8 cellular contexts compared by ENCODE assay signal in the genomic region with DNA sequence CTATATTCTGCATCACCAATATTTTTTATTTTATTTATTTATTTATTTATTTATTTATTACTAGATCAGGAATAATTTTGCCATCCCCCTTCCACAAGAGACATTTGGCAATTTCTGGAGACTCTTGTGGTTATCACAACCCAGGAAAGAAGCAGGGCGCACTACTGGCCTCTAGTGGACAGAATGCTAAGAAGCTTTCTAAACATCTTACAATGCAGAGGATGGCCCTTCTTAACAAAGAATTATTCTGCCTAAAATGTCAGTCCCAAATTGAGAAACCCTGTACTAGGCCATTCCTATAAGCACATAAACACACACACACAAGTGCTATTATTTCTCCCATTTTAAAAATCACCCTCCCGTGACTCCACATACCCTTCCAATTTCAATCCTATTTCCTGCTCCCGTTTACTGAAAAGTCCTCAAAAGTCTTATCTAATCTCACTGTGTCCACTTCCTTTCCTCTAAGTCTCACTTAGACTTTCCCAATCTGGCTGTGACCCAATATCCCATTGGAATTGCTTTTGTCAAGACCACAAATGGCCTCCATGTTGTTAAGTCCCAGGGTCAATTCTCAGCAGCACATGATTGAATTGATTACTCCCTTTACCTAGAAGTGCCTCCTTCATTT. TPM values are rescaled to one million over a fixed set of nuclear protein-coding genes. Genes with fewer than 3 reads are reported as not detected.
A peak's percentile ranks its signal among the peaks of the same experiment; 100 is the strongest.
DNase-seq lines count a peak whose midpoint lies in the region; ATAC-seq and TF ChIP-seq lines count a peak whose summit lies in the region.

No MANE protein-coding gene starts in this region.

- no peaks in the 10 kb centered on the region for H3K36me3 Mint-ChIP-seq in activated naive CD4-positive, alpha-beta T cell treated with anti-CD3 and anti-CD28 coated beads, Interleukin-2, amount 50 U/mL, for 72 hours

- H3K9me2 ChIP-seq in DOHH2 (replicated peaks; ENCODE audit: control insufficient read depth, low read length), result no peaks in the 10 kb centered on the region

- in situ Hi-C loops in KBM-7 (cut with MboI; ENCODE audit: low pct_unique_long_range_greater_than_20kb, low sequenced_read_pairs), result no loop called here

- H3K79me2 ChIP-seq in DOHH2 (ENCODE audit: control insufficient read depth, low read length), result no peaks in the 10 kb centered on the region

- H3K36me3 ChIP-seq in DOHH2 (ENCODE audit: control insufficient read depth, low read length) (no peaks in the 10 kb centered on the region), heart left ventricle (no peaks in the 10 kb centered on the region)

- TF ChIP-seq POLR2A in heart left ventricle (IDR thresholded peaks at IDR 0.05), result no peak

- H3K27ac ChIP-seq in DOHH2 (ENCODE audit: low read depth, low read length), result no peak overlapping the region
- no peak overlapping the region for H3K27ac ChIP-seq in heart left ventricle

- WGBS in heart left ventricle, 4 donors, result 23 to 31% (median 29%) methylated on average over 3 of the region's 3 CpGs

- H3K27me3 ChIP-seq in DOHH2 (ENCODE audit: control insufficient read depth, low read length) (peaks cover 16% of the 10 kb centered on the region), heart left ventricle (no peaks in the 10 kb centered on the region)

- TF ChIP-seq CTCF in DOHH2 (IDR thresholded peaks at IDR 0.05; ENCODE audit: low read depth, low read length, poor library complexity, severe bottlenecking), result peak; percentile 77
- peak; percentile 68 to 93 (median 84) for TF ChIP-seq CTCF in heart left ventricle (IDR thresholded peaks at IDR 0.05)

- intact Hi-C loops in heart left ventricle (cut with DNase I), result loop anchor here in 8 of 10 donors (2.0 to 10.0 kb wide), 6 partner anchors 102 to 418 kb away; no protein-coding TSS in a partner anchor

- 0 out of 2 replicates have a peak, but pooled peaks cover 3% of the 10 kb centered on the region for H4K20me1 ChIP-seq in DOHH2 (ENCODE audit: control insufficient read depth, insufficient read depth, low read depth, low read length)

- ATAC-seq in activated naive CD4-positive, alpha-beta T cell treated with anti-CD3 and anti-CD28 coated beads, Interleukin-2, amount 50 U/mL, for 72 hours, result peak; percentile 28 to 52
- ATAC-seq in heart left ventricle, result peak in 3 of 4 donors; percentile 30 to 69 (median 61)
- ATAC-seq in GM21529 (IDR thresholded peaks at IDR 0.05; ENCODE audit: unreplicated experiment), result no peak
- ATAC-seq in HG03432 (IDR thresholded peaks at IDR 0.05; ENCODE audit: unreplicated experiment), result no peak

- no peak overlapping the region for H3K27ac Mint-ChIP-seq in activated naive CD4-positive, alpha-beta T cell treated with anti-CD3 and anti-CD28 coated beads, Interleukin-2, amount 50 U/mL, for 72 hours

- H3K4me1 ChIP-seq in DOHH2 (ENCODE audit: control insufficient read depth, low read length) (no peaks in the 10 kb centered on the region), heart left ventricle (no peaks in the 10 kb centered on the region)

- H3K9me3 ChIP-seq in DOHH2 (ENCODE audit: control insufficient read depth, insufficient read depth, low read length) (no peaks in the 10 kb centered on the region), heart left ventricle (no peaks in the 10 kb centered on the region)

- no peaks in the 10 kb centered on the region for H3K9me3 Mint-ChIP-seq in activated naive CD4-positive, alpha-beta T cell treated with anti-CD3 and anti-CD28 coated beads, Interleukin-2, amount 50 U/mL, for 72 hours

- DNase-seq in KBM-7, result peak; percentile 69
- DNase-seq in SHP77 treated with DMSO at 0.1 percent for 48 hours (lab: John Stamatoyannopoulos, UW), result peak; percentile 21
- DNase-seq in activated naive CD4-positive, alpha-beta T cell treated with anti-CD3 and anti-CD28 coated beads, Interleukin-2, amount 50 U/mL, for 72 hours (ENCODE audit: low spot score in 2 of 2), result peak in 1 of 2 donors; percentile 69
- peak in 4 of 5 donors; percentile 47 to 52 (median 50) for DNase-seq in heart left ventricle
- DNase-seq in retina, result peak; percentile 37

- H3K4me3 ChIP-seq in DOHH2 (ENCODE audit: low read length) (no peak overlapping the region), heart left ventricle (no peak overlapping the region)

- no peak overlapping the region for H3K4me2 ChIP-seq in DOHH2 (ENCODE audit: low read length)

- no peaks in the 10 kb centered on the region for H3F3A ChIP-seq in DOHH2 (ENCODE audit: control insufficient read depth, insufficient read depth)

RNA-seq across cellular contexts. Expression of a gene that starts 43.7 kb away (rescaled TPM):
- 10 to 100 TPM; 22.2 to 26.6 TPM for total RNA-seq in activated naive CD4-positive, alpha-beta T cell treated with anti-CD3 and anti-CD28 coated beads, Interleukin-2, amount 50 U/mL, for 72 hours
- total RNA-seq in heart left ventricle, result 100 to 1,000 TPM in 7 of 9 donors, 10 to 100 TPM in 2; 77.3 to 139 (median 107) TPM
- 100 to 1,000 TPM in 1 of 2 donors, 10 to 100 TPM in 1; 42.4 to 143 TPM for polyA plus RNA-seq in heart left ventricle

Comparison
In these comparisons a context has a peak if more than half of its experiments do, and no peak if none do; other contexts are left out.
1. ATAC-seq: peak in activated naive CD4-positive, alpha-beta T cell treated with anti-CD3 and anti-CD28 coated beads, Interleukin-2, amount 50 U/mL, for 72 hours (2 of 2) and heart left ventricle (3 of 4); none in GM21529 (single experiment) and HG03432 (single experiment).